40 cellular contexts compared by ENCODE assay signal in the genomic region with DNA sequence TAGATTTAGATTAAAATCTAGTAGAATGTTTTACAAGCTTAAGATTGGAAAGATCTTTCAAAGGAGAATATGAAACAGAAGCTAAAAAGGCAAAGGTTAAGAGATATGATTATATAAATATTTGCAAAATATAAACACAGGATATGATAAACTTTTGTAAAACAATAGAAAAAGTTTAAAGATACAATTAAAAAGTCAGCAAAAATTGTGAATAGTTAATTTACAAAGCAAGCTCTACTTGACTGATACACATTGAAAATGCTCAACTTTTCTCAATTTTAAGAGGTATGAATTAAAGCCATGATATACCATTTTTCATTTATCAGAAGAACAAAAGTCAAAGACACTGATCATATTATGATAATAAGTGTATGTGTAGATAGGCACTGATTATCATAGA.
"Had no signal": no experiment of that assay in that cellular context is flagged by ENCODE, and none has a peak within 500 bp of the region (broad histone marks: within the 10 kb centered on the region; RNA-seq: fewer than 3 reads in every experiment).

No MANE protein-coding gene starts in this region.

- H3K9me3 ChIP-seq: ascending aorta had no signal

- H3K27ac Mint-ChIP-seq: activated naive CD4-positive, alpha-beta T cell treated with anti-CD3 and anti-CD28 coated beads for 36 hours; activated naive CD4-positive, alpha-beta T cell treated with anti-CD3 and anti-CD28 coated beads, Interleukin-2, amount 10 ng/mL, durations not matched to agents 7 days and 5 days; activated naive CD4-positive, alpha-beta T cell treated with anti-CD3 and anti-CD28 coated beads, Interleukin-2, amount 50 U/mL, for 24 hours; activated naive CD4-positive, alpha-beta T cell treated with anti-CD3 and anti-CD28 coated beads, Interleukin-2, amount 50 U/mL, for 72 hours; activated naive CD8-positive, alpha-beta T cell; activated naive CD8-positive, alpha-beta T cell treated with anti-CD3 and anti-CD28 coated beads for 36 hours; activated naive CD8-positive, alpha-beta T cell treated with anti-CD3 and anti-CD28 coated beads, Interleukin-2, amount 10 ng/mL, durations not matched to agents 7 days and 5 days; activated naive CD8-positive, alpha-beta T cell treated with anti-CD3 and anti-CD28 coated beads, Interleukin-2, amount 50 U/mL, for 24 hours; activated T-cell treated with anti-CD3 and anti-CD28 coated beads, Interleukin-2, amount 50 U/mL, for 24 hours; activated T-cell treated with anti-CD3 and anti-CD28 coated beads, Interleukin-2, amount 50 U/mL, for 72 hours; activated T-helper 1 cell treated with anti-CD3 and anti-CD28 coated beads, Interleukin-12 subunit alpha, Interleukin-12 subunit beta, Interleukin-2, Interleukin-4 antibody, amounts not matched to agents 30 ng/mL and 10 ng/mL and 1 ng/mL, durations not matched to agents 14 hours and 24 hours and 36 hours; activated T-helper 17 cell treated with anti-CD3 and anti-CD28 coated beads, Interleukin-2, amount 50 U/mL, for 72 hours; activated T-helper 2 cell treated with anti-CD3 and anti-CD28 coated beads, Interferon-gamma antibody, Interleukin-2, Interleukin-4, amounts not matched to agents 10 μg/mL and 5 μg/mL and 100 μg/mL, durations not matched to agents 14 hours and 24 hours and 36 hours had no signal

- H3K27ac ChIP-seq: adrenal gland, ascending aorta, body of pancreas, brain microvascular endothelial cell, breast epithelium, cardiac muscle cell had no signal

- H3K4me3 ChIP-seq: adrenal gland, ascending aorta, body of pancreas, breast epithelium, cardiac muscle cell had no signal

- H3K27me3 Mint-ChIP-seq: activated naive CD4-positive, alpha-beta T cell treated with anti-CD3 and anti-CD28 coated beads, Interleukin-2, amount 10 ng/mL, durations not matched to agents 7 days and 5 days; activated naive CD4-positive, alpha-beta T cell treated with anti-CD3 and anti-CD28 coated beads, Interleukin-2, amount 50 U/mL, for 24 hours; activated naive CD8-positive, alpha-beta T cell; activated naive CD8-positive, alpha-beta T cell treated with anti-CD3 and anti-CD28 coated beads for 36 hours; activated naive CD8-positive, alpha-beta T cell treated with anti-CD3 and anti-CD28 coated beads, Interleukin-2, amount 10 ng/mL, durations not matched to agents 7 days and 5 days; activated naive CD8-positive, alpha-beta T cell treated with anti-CD3 and anti-CD28 coated beads, Interleukin-2, amount 50 U/mL, for 24 hours; activated T-cell treated with anti-CD3 and anti-CD28 coated beads, Interleukin-2, amount 50 U/mL, for 24 hours; activated T-helper 17 cell treated with anti-CD3 and anti-CD28 coated beads, Interleukin-2, amount 50 U/mL, for 72 hours; brain; central memory CD8-positive, alpha-beta T cell had no signal

- H3K36me3 Mint-ChIP-seq: brain had no signal

- H3K4me1 Mint-ChIP-seq: activated naive CD4-positive, alpha-beta T cell treated with anti-CD3 and anti-CD28 coated beads, Interleukin-2, amount 10 ng/mL, durations not matched to agents 7 days and 5 days had no signal

- DNase-seq: activated effector memory CD4-positive, alpha-beta T cell treated with anti-CD3 and anti-CD28 coated beads, Interleukin-2, amount 50 U/mL, for 16 hours; activated effector memory CD4-positive, alpha-beta T cell treated with Interleukin-2 at 50 U/mL for 16 hours; activated gamma-delta T cell; activated gamma-delta T cell treated with Interleukin-2 at 50 U/mL for 16 hours; activated naive CD4-positive, alpha-beta T cell; activated naive CD4-positive, alpha-beta T cell treated with anti-CD3 and anti-CD28 coated beads for 36 hours; activated naive CD4-positive, alpha-beta T cell treated with anti-CD3 and anti-CD28 coated beads, Interleukin-2, amount 10 ng/mL, durations not matched to agents 7 days and 5 days; activated naive CD4-positive, alpha-beta T cell treated with anti-CD3 and anti-CD28 coated beads, Interleukin-2, amount 50 U/mL, for 16 hours; activated naive CD4-positive, alpha-beta T cell treated with Interleukin-2 at 50 U/mL for 16 hours; activated naive CD8-positive, alpha-beta T cell treated with anti-CD3 and anti-CD28 coated beads for 36 hours; activated naive CD8-positive, alpha-beta T cell treated with anti-CD3 and anti-CD28 coated beads, Interleukin-2, amount 10 ng/mL, durations not matched to agents 7 days and 5 days; activated naive CD8-positive, alpha-beta T cell treated with anti-CD3 and anti-CD28 coated beads, Interleukin-2, amount 50 U/mL, for 24 hours; activated T-cell treated with anti-CD3 and anti-CD28 coated beads, Interleukin-2, amount 50 U/mL, for 1 hour; activated T-cell treated with anti-CD3 and anti-CD28 coated beads, Interleukin-2, amount 50 U/mL, for 24 hours; activated T-cell treated with anti-CD3 and anti-CD28 coated beads, Interleukin-2, amount 50 U/mL, for 4 hours; activated T-cell treated with anti-CD3 and anti-CD28 coated beads, Interleukin-2, amount 50 U/mL, for 48 hours; activated T-cell treated with anti-CD3 and anti-CD28 coated beads, Interleukin-2, amount 50 U/mL, for 72 hours; adrenal gland; amniotic stem cell; amygdala; anterior cingulate cortex; aorta; body of pancreas; brain microvascular endothelial cell; caudate nucleus; central memory CD4-positive, alpha-beta T cell; cerebellar nuclear complex had no signal

- ATAC-seq: activated naive CD8-positive, alpha-beta T cell treated with anti-CD3 and anti-CD28 coated beads, Interleukin-2, amount 50 U/mL, for 24 hours; activated T-cell treated with anti-CD3 and anti-CD28 coated beads, Interleukin-2, amount 50 U/mL, for 4 hours; activated T-cell treated with anti-CD3 and anti-CD28 coated beads, Interleukin-2, amount 50 U/mL, for 72 hours; activated T-helper 17 cell treated with anti-CD3 and anti-CD28 coated beads, Interleukin-2, amount 50 U/mL, for 72 hours; body of pancreas had no signal

- H3K36me3 ChIP-seq: breast epithelium, cardiac muscle cell had no signal

- H3K4me1 ChIP-seq: adrenal gland, ascending aorta, body of pancreas, breast epithelium had no signal

- FAIRE-seq: astrocyte, bronchial epithelial cell had no signal

- H3K4me3 Mint-ChIP-seq: activated naive CD4-positive, alpha-beta T cell treated with anti-CD3 and anti-CD28 coated beads for 36 hours; activated naive CD4-positive, alpha-beta T cell treated with anti-CD3 and anti-CD28 coated beads, Interleukin-2, amount 10 ng/mL, durations not matched to agents 7 days and 5 days; activated naive CD4-positive, alpha-beta T cell treated with anti-CD3 and anti-CD28 coated beads, Interleukin-2, amount 50 U/mL, for 24 hours; activated naive CD8-positive, alpha-beta T cell; activated naive CD8-positive, alpha-beta T cell treated with anti-CD3 and anti-CD28 coated beads for 36 hours; activated naive CD8-positive, alpha-beta T cell treated with anti-CD3 and anti-CD28 coated beads, Interleukin-2, amount 10 ng/mL, durations not matched to agents 7 days and 5 days; activated naive CD8-positive, alpha-beta T cell treated with anti-CD3 and anti-CD28 coated beads, Interleukin-2, amount 50 U/mL, for 24 hours; activated T-cell treated with anti-CD3 and anti-CD28 coated beads, Interleukin-2, amount 50 U/mL, for 24 hours; activated T-cell treated with anti-CD3 and anti-CD28 coated beads, Interleukin-2, amount 50 U/mL, for 4 hours; activated T-cell treated with anti-CD3 and anti-CD28 coated beads, Interleukin-2, amount 50 U/mL, for 72 hours; activated T-helper 1 cell treated with anti-CD3 and anti-CD28 coated beads, Interleukin-12 subunit alpha, Interleukin-12 subunit beta, Interleukin-2, Interleukin-4 antibody, amounts not matched to agents 30 ng/mL and 10 ng/mL and 1 ng/mL, durations not matched to agents 14 hours and 24 hours and 36 hours; activated T-helper 17 cell treated with anti-CD3 and anti-CD28 coated beads, Interleukin-2, amount 50 U/mL, for 72 hours; brain; central memory CD8-positive, alpha-beta T cell had no signal

- H3K27me3 ChIP-seq: adrenal gland, ascending aorta, body of pancreas, brain microvascular endothelial cell, breast epithelium, cardiac muscle cell had no signal
